1 cellular context compared by ENCODE assay signal in genomic region chr1:119924948-119925898, GRCh38.
TF ChIP-seq lines count a peak whose summit lies in the region.

No MANE protein-coding gene starts in this region.

TF ChIP-seq in HepG2, 621 proteins besides CTCF, POLR2A, EP300 and RAD21 (continued from another document):
- TF ChIP-seq ZBTB4 (CRISPR knock-in tag; IDR thresholded peaks at IDR 0.05; ENCODE audit: borderline replicate concordance) (no peak), NFKBIZ (CRISPR knock-in tag; IDR thresholded peaks at IDR 0.05) (no peak), BRF2 (CRISPR knock-in tag; IDR thresholded peaks at IDR 0.05) (no peak), DNMT3B (CRISPR knock-in tag; conservative IDR thresholded peaks at IDR 0.05) (no peak), ZNF468 (CRISPR knock-in tag; IDR thresholded peaks at IDR 0.05) (no peak), ZNF543 (CRISPR knock-in tag; IDR thresholded peaks at IDR 0.05) (no peak), ZNF34 (CRISPR knock-in tag; IDR thresholded peaks at IDR 0.05; ENCODE audit: borderline replicate concordance) (no peak), ZIK1 (CRISPR knock-in tag; IDR thresholded peaks at IDR 0.05; ENCODE audit: borderline replicate concordance, low read depth) (no peak)
